17 cellular contexts compared by ENCODE assay signal in the genomic region with DNA sequence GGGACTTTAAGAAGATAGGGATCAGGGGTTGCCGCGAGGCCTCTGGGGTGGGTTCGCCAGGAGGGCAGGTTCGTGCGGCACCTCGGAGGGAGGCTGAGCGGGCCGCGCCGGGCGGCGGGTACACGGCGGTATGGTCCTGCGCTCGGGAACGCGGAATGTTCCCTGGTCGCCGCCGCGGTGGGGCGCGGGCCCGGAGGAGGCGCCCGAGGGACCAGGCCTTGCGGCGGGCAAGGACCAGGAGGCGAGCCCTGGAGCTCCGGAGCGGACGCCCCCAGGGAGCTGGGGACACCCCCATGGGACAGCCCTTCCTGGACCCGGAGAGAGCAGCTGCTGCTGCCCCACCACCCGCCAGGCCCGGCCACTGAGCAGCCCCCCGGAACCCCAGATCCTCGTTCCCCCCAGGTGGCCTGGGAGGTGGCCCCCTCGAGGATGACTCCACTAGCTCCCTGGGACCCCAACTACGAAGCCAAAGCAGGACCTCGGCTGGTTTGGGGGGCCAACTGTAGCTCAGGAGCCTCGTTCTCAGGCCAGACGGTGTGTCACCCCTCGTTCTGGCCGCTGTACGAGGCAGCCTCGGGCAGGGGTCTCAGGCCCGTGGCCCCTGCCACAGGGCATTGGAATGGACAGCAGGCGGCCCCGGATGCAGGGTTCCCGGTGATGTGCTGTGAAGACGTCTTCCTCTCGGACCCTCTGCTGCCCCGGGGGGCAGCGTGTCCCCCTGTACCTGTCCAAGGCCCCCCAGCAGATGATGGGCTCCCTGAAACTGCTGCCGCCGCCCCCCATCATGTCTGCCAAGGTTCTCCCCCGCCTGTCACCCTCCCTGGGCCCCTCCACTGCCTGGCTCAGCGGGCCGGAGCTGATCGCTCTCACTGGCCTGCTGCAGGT. TPM values are rescaled to one million over a fixed set of nuclear protein-coding genes. Genes with fewer than 3 reads are reported as not detected.
DNase-seq lines count a peak whose midpoint lies in the region; ATAC-seq, FAIRE-seq and TF ChIP-seq lines count a peak whose summit lies in the region.
"Had no signal": no experiment of that assay in that cellular context is flagged by ENCODE, and none has a peak within 500 bp of the region (broad histone marks: within the 10 kb centered on the region; RNA-seq: fewer than 3 reads in every experiment).

No MANE protein-coding gene starts in this region.

- H3K4me1 ChIP-seq in neural progenitor cell: peaks cover 17% of the 10 kb centered on the region
- H3K4me1 ChIP-seq: A549, Caco-2 had no signal

- peaks cover 22% of the 10 kb centered on the region for H3K4me1 Mint-ChIP-seq in neural progenitor cell
- H3K4me1 Mint-ChIP-seq in stimulated activated naive CD8-positive, alpha-beta T cell treated with anti-CD3 and anti-CD28 coated beads, Interleukin-15, amount 100 ng/mL, for 72 hours: no peaks in the 10 kb centered on the region

- H3K4me3 Mint-ChIP-seq in neural progenitor cell: peak overlapping the region; percentile 15
- H3K4me3 Mint-ChIP-seq in stimulated activated naive CD8-positive, alpha-beta T cell treated with anti-CD3 and anti-CD28 coated beads, Interleukin-15, amount 100 ng/mL, for 72 hours: no peak overlapping the region
- H3K4me3 Mint-ChIP-seq: CD4-positive, alpha-beta T cell had no signal

- FAIRE-seq in urothelium cell line (lab: Jason Lieb, UNC): peak; percentile 32
- FAIRE-seq: A549, D721Med, G401.6 had no signal

- no peak overlapping the region for H3K27ac ChIP-seq in neural progenitor cell
- H3K27ac ChIP-seq: 22Rv1, A549, C4-2B had no signal

- peaks cover 10% of the 10 kb centered on the region for H3K9me3 Mint-ChIP-seq in neural progenitor cell
- no peaks in the 10 kb centered on the region for H3K9me3 Mint-ChIP-seq in stimulated activated naive CD8-positive, alpha-beta T cell treated with anti-CD3 and anti-CD28 coated beads, Interleukin-15, amount 100 ng/mL, for 72 hours
- H3K9me3 Mint-ChIP-seq: CD4-positive, alpha-beta T cell had no signal

- no peaks in the 10 kb centered on the region for H3K9me3 ChIP-seq in neural progenitor cell (ENCODE audit: low read depth)
- H3K9me3 ChIP-seq: A549, Caco-2 had no signal

- H3F3A ChIP-seq in neural progenitor cell (ENCODE audit: low read depth): peaks cover 10% of the 10 kb centered on the region

- no peaks in the 10 kb centered on the region for H3K79me2 ChIP-seq in neural progenitor cell (ENCODE audit: low read depth)

- no peaks in the 10 kb centered on the region for H3K27me3 ChIP-seq in neural progenitor cell

- no peaks in the 10 kb centered on the region for H3K36me3 ChIP-seq in neural progenitor cell

- H3K4me3 ChIP-seq in neural progenitor cell: no peak overlapping the region
- H3K4me3 ChIP-seq: A549 had no signal

- intact Hi-C loops in Right ventricle myocardium inferior (cut with DNase I) (no loop called here), Right ventricle myocardium superior (cut with DNase I) (no loop called here)

- no peak for TF ChIP-seq CTCF in neural progenitor cell (IDR thresholded peaks at IDR 0.05)

- no peak overlapping the region for H3K9ac ChIP-seq in neural progenitor cell

- ATAC-seq in Right ventricle myocardium inferior (no peak), Right ventricle myocardium superior (ENCODE audit: poor library complexity) (no peak), GM18867 (IDR thresholded peaks at IDR 0.05; ENCODE audit: unreplicated experiment) (no peak), GM21825 (IDR thresholded peaks at IDR 0.05; ENCODE audit: unreplicated experiment) (no peak)
- peak; percentile 31 for ATAC-seq in stimulated activated naive CD8-positive, alpha-beta T cell treated with anti-CD3 and anti-CD28 coated beads, Interleukin-15, amount 100 ng/mL, for 72 hours
- ATAC-seq: A549 had no signal

- H3K4me2 ChIP-seq in neural progenitor cell: no peak overlapping the region
- H3K4me2 ChIP-seq: A549 had no signal

- H2AFZ ChIP-seq in neural progenitor cell (replicated peaks): no peak overlapping the region

- H3K27me3 Mint-ChIP-seq in neural progenitor cell (ENCODE audit: insufficient read depth, low read depth): peaks cover 10% of the 10 kb centered on the region
- peaks cover 35% of the 10 kb centered on the region for H3K27me3 Mint-ChIP-seq in stimulated activated naive CD8-positive, alpha-beta T cell treated with anti-CD3 and anti-CD28 coated beads, Interleukin-15, amount 100 ng/mL, for 72 hours

- peak overlapping the region; percentile 85 for H3K27ac Mint-ChIP-seq in neural progenitor cell
- H3K27ac Mint-ChIP-seq in stimulated activated naive CD8-positive, alpha-beta T cell treated with anti-CD3 and anti-CD28 coated beads, Interleukin-15, amount 100 ng/mL, for 72 hours: no peak overlapping the region
- H3K27ac Mint-ChIP-seq: CD4-positive, alpha-beta T cell had no signal

- H3K36me3 Mint-ChIP-seq in neural progenitor cell: peaks cover 3% of the 10 kb centered on the region

- DNase-seq in Right ventricle myocardium inferior (ENCODE audit: missing footprints): peak; percentile 62
- no peak for DNase-seq in Right ventricle myocardium superior
- no peak for DNase-seq in neural progenitor cell (ENCODE audit: low spot score)
- no peak for DNase-seq in stimulated activated naive CD8-positive, alpha-beta T cell treated with anti-CD3 and anti-CD28 coated beads, Interleukin-15, amount 100 ng/mL, for 72 hours
- no peak for DNase-seq in urothelium cell line (ENCODE audit: low spot score)
- DNase-seq: AML-193; Caco-2; CD4-positive, alpha-beta T cell; GOT3; H7 had no signal

- no peaks in the 10 kb centered on the region for H4K20me1 ChIP-seq in neural progenitor cell (ENCODE audit: low read depth)

RNA-seq across cellular contexts. Expression of a gene that starts 45.6 kb away (rescaled TPM):
- 0.14 TPM for total RNA-seq in Right ventricle myocardium inferior
- total RNA-seq in Right ventricle myocardium superior: 0.16 TPM
- total RNA-seq in neural progenitor cell (ENCODE audit: low replicate concordance): 0.24 and 0.71 TPM in 2 replicates
- total RNA-seq: Caco-2; CD4-positive, alpha-beta T cell had no signal
